Comparison of ENCODE assay signal across 9 cellular contexts in genomic region chr18:64017870-64018269, GRCh38. TPM values are rescaled to one million over a fixed set of nuclear protein-coding genes. Genes with fewer than 3 reads are reported as not detected.
DNase-seq lines count a peak whose midpoint lies in the region; ATAC-seq, FAIRE-seq and TF ChIP-seq lines count a peak whose summit lies in the region.
"Had no signal": no experiment of that assay in that cellular context is flagged by ENCODE, and none has a peak within 500 bp of the region (broad histone marks: within the 10 kb centered on the region; RNA-seq: fewer than 3 reads in every experiment).

No MANE protein-coding gene starts in this region.

- H3K36me3 ChIP-seq in brain microvascular endothelial cell (replicated peaks) (no peaks in the 10 kb centered on the region), MG63 (no peaks in the 10 kb centered on the region)

- H3K4me3 ChIP-seq in AG10803 (ENCODE audit: low read length) (no peak overlapping the region), brain microvascular endothelial cell (ENCODE audit: low read depth, low read length) (no peak overlapping the region), MG63 (no peak overlapping the region)

- peaks cover 2% of the 10 kb centered on the region for H3K27me3 Mint-ChIP-seq in nephron progenitor cell (ENCODE audit: low read depth, poor library complexity)

- peak; percentile 59 for TF ChIP-seq CTCF in AG10803 (conservative IDR thresholded peaks at IDR 0.05; ENCODE audit: low read length)
- peak; percentile 34 for TF ChIP-seq CTCF in brain microvascular endothelial cell (IDR thresholded peaks at IDR 0.05; ENCODE audit: low read depth, low read length, missing control alignments)
- TF ChIP-seq CTCF in nephron progenitor cell (IDR thresholded peaks at IDR 0.05), result peak; percentile 64

- H3K9me3 Mint-ChIP-seq in nephron progenitor cell, result no peaks in the 10 kb centered on the region

- DNase-seq in AG10803 (ENCODE audit: low read depth) (peak; percentile 11), NCI-H128 (lab: John Stamatoyannopoulos, UW; ENCODE audit: unreplicated experiment) (peak; percentile 47), brain microvascular endothelial cell (no peak), nephron progenitor cell (no peak), HTR-8/SVneo (ENCODE audit: insufficient read length, low spot score) (no peak), MG63 (no peak)
- DNase-seq in NK-92 treated with Interleukin-12 subunit alpha and Interleukin-12 subunit beta, amount 100 ng/mL, for 24 hours (lab: John Stamatoyannopoulos, UW), result no peak

- H3K27ac ChIP-seq in brain microvascular endothelial cell, result no peak overlapping the region

- no peak overlapping the region for H3K4me3 Mint-ChIP-seq in nephron progenitor cell

- FAIRE-seq in HTR-8/SVneo (lab: Jason Lieb, UNC), result no peak
- FAIRE-seq: colon had no signal

- H3K36me3 Mint-ChIP-seq in nephron progenitor cell (ENCODE audit: low read depth), result no peaks in the 10 kb centered on the region

- peaks cover 11% of the 10 kb centered on the region for H3K4me1 Mint-ChIP-seq in nephron progenitor cell

- H3K27me3 ChIP-seq in brain microvascular endothelial cell (replicated peaks) (no peaks in the 10 kb centered on the region), MG63 (no peaks in the 10 kb centered on the region)

- H3K27ac Mint-ChIP-seq in nephron progenitor cell, result no peak overlapping the region

- H3K9me3 ChIP-seq in MG63, result no peaks in the 10 kb centered on the region

- peak; percentile 56 for ATAC-seq in GM19328 (IDR thresholded peaks at IDR 0.05; ENCODE audit: unreplicated experiment)

- in situ Hi-C loops in brain microvascular endothelial cell (cut with HindIII; ENCODE audit: low pct_ligation_motif_present, low sequenced_read_pairs), result no loop called here

RNA-seq across cellular contexts. Expression of gene SERPINB8, which starts 48.0 kb away (rescaled TPM):
- 2.8 and 3.9 TPM in 2 replicates for total RNA-seq in MG63 (2014; rRNA removed; shearing (Covaris generic); ENCODE audit: low replicate concordance)

Comparison
In these comparisons a context has a peak if more than half of its experiments do, and no peak if none do; other contexts are left out.
1. DNase-seq: peak in AG10803 (single experiment) and NCI-H128 (single experiment); none in brain microvascular endothelial cell (single experiment), nephron progenitor cell (single experiment), NK-92 treated with Interleukin-12 subunit alpha and Interleukin-12 subunit beta, amount 100 ng/mL, for 24 hours (single experiment), HTR-8/SVneo (single experiment) and MG63 (single experiment).
2. Peak in every context shown above with its lines, with median percentiles within 50 percentile points of each other: CTCF ChIP-seq.